8 cellular contexts compared by ENCODE assay signal in the genomic region with DNA sequence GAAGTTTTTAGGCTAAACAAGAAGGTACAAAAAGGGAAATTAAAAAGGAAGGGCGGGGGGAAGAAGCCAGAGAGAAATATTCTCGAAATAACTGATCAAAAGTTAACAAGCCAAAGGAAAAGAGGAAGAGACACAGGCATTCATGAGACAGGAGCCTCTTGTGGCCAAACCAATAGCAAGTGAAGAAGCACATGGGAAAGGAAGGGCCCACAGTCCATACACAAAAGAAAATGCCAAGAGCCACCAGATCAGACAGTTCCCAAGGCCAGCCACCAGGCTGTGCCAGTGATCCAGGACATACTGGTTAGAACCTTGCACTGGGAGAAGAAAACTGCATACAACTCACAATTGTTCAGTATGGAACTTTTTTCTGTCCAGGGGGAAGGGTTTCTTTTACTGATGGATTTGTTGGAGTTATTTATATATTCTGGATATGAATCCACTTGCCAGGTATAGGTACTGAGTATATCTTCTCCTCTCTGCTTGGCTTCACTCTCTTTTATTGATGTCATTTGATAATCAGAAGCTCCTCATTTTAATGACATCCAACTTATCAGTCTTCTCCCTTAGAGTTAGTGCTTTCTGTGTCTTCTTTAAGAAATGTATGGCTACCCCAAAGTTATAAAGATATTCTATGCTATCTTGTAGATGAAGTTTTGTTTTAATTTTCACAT.
DNase-seq lines count a peak whose midpoint lies in the region; ATAC-seq, FAIRE-seq and TF ChIP-seq lines count a peak whose summit lies in the region.

No MANE protein-coding gene starts in this region.

- H3K4me3 ChIP-seq in BJ (ENCODE audit: low read depth, low read length) = no peak overlapping the region
- peak overlapping the region in 1 of 2 experiments; percentile 9 for H3K4me3 ChIP-seq in neutrophil (ENCODE audit: low read depth in 1 of 2, low read length in 1 of 2)
- no peak overlapping the region for H3K4me3 ChIP-seq in upper lobe of right lung

- DNase-seq in BJ (ENCODE audit: low read depth) (peak; percentile 59), GM19239 (ENCODE audit: insufficient read length, low spot score) (no peak), HTR-8/SVneo (ENCODE audit: insufficient read length, low spot score) (peak; percentile 63), RCC 7860 (ENCODE audit: low spot score) (peak; percentile 75), foreskin keratinocyte (peak in 1 of 2 donors; percentile 75), upper lobe of right lung (peak; percentile 85)
- peak; percentile 79 for DNase-seq in activated naive CD4-positive, alpha-beta T cell treated with anti-CD3 and anti-CD28 coated beads for 36 hours

- H3K9me3 ChIP-seq in neutrophil (no peaks in the 10 kb centered on the region), upper lobe of right lung (no peaks in the 10 kb centered on the region)

- peak; percentile 89 for TF ChIP-seq CTCF in BJ (IDR thresholded peaks at IDR 0.05; ENCODE audit: insufficient read depth, low read depth, low read length)
- TF ChIP-seq CTCF in foreskin keratinocyte (conservative IDR thresholded peaks at IDR 0.05) = peak; percentile 95
- peak; percentile 85 for TF ChIP-seq CTCF in neutrophil (IDR thresholded peaks at IDR 0.05)
- peak; percentile 91 for TF ChIP-seq CTCF in upper lobe of right lung (IDR thresholded peaks at IDR 0.05)

- ATAC-seq in foreskin keratinocyte (peak; percentile 59), upper lobe of right lung (peak; percentile 73)

- POLR2A ChIA-PET in BJ (lab: Charles Lee) = interaction anchor here (0.6 kb wide), 1 partner anchor 33 kb away, joined by 11 read pairs; no protein-coding TSS in a partner anchor

- FAIRE-seq in GM19239 (lab: Jason Lieb, UNC) (peak; percentile 93), HTR-8/SVneo (lab: Jason Lieb, UNC) (no peak), RCC 7860 (lab: Jason Lieb, UNC) (peak; percentile 31)

- no peak overlapping the region for H3K4me3 Mint-ChIP-seq in activated naive CD4-positive, alpha-beta T cell treated with anti-CD3 and anti-CD28 coated beads for 36 hours

- no peaks in the 10 kb centered on the region for H3K9me3 Mint-ChIP-seq in activated naive CD4-positive, alpha-beta T cell treated with anti-CD3 and anti-CD28 coated beads for 36 hours

- H3K27me3 Mint-ChIP-seq in activated naive CD4-positive, alpha-beta T cell treated with anti-CD3 and anti-CD28 coated beads for 36 hours (ENCODE audit: low read depth) = no peaks in the 10 kb centered on the region

- H3K27ac ChIP-seq in foreskin keratinocyte (no peak overlapping the region), neutrophil (peak overlapping the region; percentile 97), upper lobe of right lung (peak overlapping the region; percentile 98)

- H3K36me3 Mint-ChIP-seq in activated naive CD4-positive, alpha-beta T cell treated with anti-CD3 and anti-CD28 coated beads for 36 hours (ENCODE audit: low read depth) = peaks cover 10% of the 10 kb centered on the region

- H3K4me1 ChIP-seq in foreskin keratinocyte = peaks cover 19% of the 10 kb centered on the region
- peaks cover 56 to 61% of the 10 kb centered on the region in 2 experiments for H3K4me1 ChIP-seq in neutrophil (ENCODE audit: control insufficient read depth in 1 of 2, insufficient read depth in 1 of 2, low read depth in 1 of 2, low read length in 1 of 2)
- peaks cover 84% of the 10 kb centered on the region for H3K4me1 ChIP-seq in upper lobe of right lung

- H3K27me3 ChIP-seq in BJ (ENCODE audit: control insufficient read depth, insufficient read depth, low read length) = no peaks in the 10 kb centered on the region
- H3K27me3 ChIP-seq in foreskin keratinocyte = no peaks in the 10 kb centered on the region
- H3K27me3 ChIP-seq in neutrophil = no peaks in the 10 kb centered on the region
- H3K27me3 ChIP-seq in upper lobe of right lung = no peaks in the 10 kb centered on the region

- peak overlapping the region; percentile 63 for H3K27ac Mint-ChIP-seq in activated naive CD4-positive, alpha-beta T cell treated with anti-CD3 and anti-CD28 coated beads for 36 hours

- no peaks in the 10 kb centered on the region for H3K36me3 ChIP-seq in BJ (ENCODE audit: control insufficient read depth, insufficient read depth, low read length)
- no peaks in the 10 kb centered on the region for H3K36me3 ChIP-seq in neutrophil
- H3K36me3 ChIP-seq in upper lobe of right lung = no peaks in the 10 kb centered on the region

- intact Hi-C loops in activated naive CD4-positive, alpha-beta T cell treated with anti-CD3 and anti-CD28 coated beads for 36 hours (cut with micrococcal nuclease) = loop anchor here (1.0 to 10.0 kb wide), 6 partner anchors 20 to 1926 kb away; partner anchors contain the start of genes FCMR, PFKFB2, TRAF3IP3 and YOD1
- intact Hi-C loops in upper lobe of right lung (cut with DNase I) = loop anchor here (10.0 kb wide), 1 partner anchor 136 kb away; no protein-coding TSS in a partner anchor

- H3K4me1 Mint-ChIP-seq in activated naive CD4-positive, alpha-beta T cell treated with anti-CD3 and anti-CD28 coated beads for 36 hours (ENCODE audit: low read depth) = peaks cover 98% of the 10 kb centered on the region

- CTCF ChIA-PET in BJ (lab: Yijun Ruan, JAX) = interaction anchor here (0.9 to 20.7 kb wide), 18 partner anchors 10 to 416 kb away, joined by 3 to 332 read pairs (median 6); no protein-coding TSS in a partner anchor
- CTCF ChIA-PET in activated naive CD4-positive, alpha-beta T cell treated with anti-CD3 and anti-CD28 coated beads for 36 hours (lab: Charles Lee) = interaction anchor here (0.6 to 15.6 kb wide), 22 partner anchors 12 to 1207 kb away, joined by 3 to 342 read pairs (median 5); no protein-coding TSS in a partner anchor
